ENCODE assay signal across 8 cellular contexts in genomic region chr19:2059422-2060201, GRCh38. TPM values are rescaled to one million over a fixed set of nuclear protein-coding genes. Genes with fewer than 3 reads are reported as not detected.
A peak's percentile ranks its signal among the peaks of the same experiment; 100 is the strongest.
DNase-seq lines count a peak whose midpoint lies in the region; ATAC-seq, FAIRE-seq and TF ChIP-seq lines count a peak whose summit lies in the region.

No MANE protein-coding gene starts in this region.

- H3K4me1 Mint-ChIP-seq in stimulated activated memory B cell treated with anti-CD40 and anti-IgM and Interleukin-4, amounts not matched to agents 10 μg/mL and 1 μg/mL and 100 μg/mL, for 72 hours: peaks cover 72% of the 10 kb centered on the region

- dilution Hi-C loops in keratinocyte (cut with MboI; ENCODE audit: extremely low pct_ligation_motif_present, low sequenced_read_pairs): no loop called here

- SMC1A ChIA-PET in GM12878 (lab: Charles Lee; ENCODE audit: uncharacterized antibody, unreplicated experiment): no interaction called here

- H3K9me1 ChIP-seq in keratinocyte (ENCODE audit: control insufficient read depth, extremely low read depth, insufficient read depth, low read length): no peaks in the 10 kb centered on the region

- no peak for TF ChIP-seq RAD21 in GM12878 (IDR thresholded peaks at IDR 0.05; ENCODE audit: insufficient read depth, low read depth, low read length)

- no peak for TF ChIP-seq POLR2A in GM12878 (IDR thresholded peaks at IDR 0.05; ENCODE audit: low read depth, low read length)

- in situ Hi-C loops in GM12878 (cut with MboI): no loop called here

- DNase-seq in ELR (ENCODE audit: low read depth) (peak; percentile 72), NCI-H510A (lab: John Stamatoyannopoulos, UW) (peak; percentile 47), GM12878 (ENCODE audit: low read depth, low spot score) (no peak), keratinocyte (ENCODE audit: low read depth, low spot score) (no peak)

- CTCF ChIA-PET in GM12878 (lab: Yijun Ruan, JAX): interaction anchor here (0.9 kb wide), 1 partner anchor 8 kb away, joined by 3 read pairs; no protein-coding TSS in a partner anchor

- peak overlapping the region; percentile 97; the same call in 1 of the 2 replicates for H3K9ac ChIP-seq in GM12878 (ENCODE audit: control insufficient read depth, insufficient read depth, low read length)
- H3K9ac ChIP-seq in keratinocyte (ENCODE audit: control insufficient read depth, extremely low read depth, insufficient read depth, low read length): peak overlapping the region; percentile 77

- H3K27me3 ChIP-seq in GM12878 (replicated peaks in 1 of 2; ENCODE audit: control insufficient read depth in 2 of 2, insufficient read depth in 2 of 2, low read length in 1 of 2): no peaks in the 10 kb centered on the region
- no peaks in the 10 kb centered on the region for H3K27me3 ChIP-seq in keratinocyte (ENCODE audit: control insufficient read depth, extremely low read depth, insufficient read depth, low read length)

- no TSS peak for BruUV-seq in GM12878 (replicated peaks; lab: Mats Ljungman, UMichigan)

- TF ChIP-seq EP300 in GM12878 (IDR thresholded peaks at IDR 0.05; ENCODE audit: borderline replicate concordance in 1 of 2, control insufficient read depth in 1 of 2, low read depth in 2 of 2, low read length in 2 of 2): no peak

- peak overlapping the region; percentile 93 for H3K27ac Mint-ChIP-seq in stimulated activated memory B cell treated with anti-CD40 and anti-IgM and Interleukin-4, amounts not matched to agents 10 μg/mL and 1 μg/mL and 100 μg/mL, for 72 hours

- TF ChIP-seq CTCF in GM12878 (IDR thresholded peaks at IDR 0.05 in 2 of 3, conservative IDR thresholded peaks at IDR 0.05 in 1 of 3; ENCODE audit: control insufficient read depth in 2 of 3, extremely low read depth in 1 of 3, insufficient read depth in 1 of 3, low read depth in 3 of 3, low read length in 3 of 3): no peak
- no peak for TF ChIP-seq CTCF in keratinocyte (optimal IDR thresholded peaks at IDR 0.05 in 1 of 3, IDR thresholded peaks at IDR 0.05 in 1 of 3, conservative IDR thresholded peaks at IDR 0.05 in 1 of 3; ENCODE audit: extremely low read depth in 1 of 3, insufficient read depth in 2 of 3, low read length in 3 of 3)

- peak; percentile 3; the same call in 1 of the 3 replicates for ATAC-seq in GM12878
- no peak for ATAC-seq in stimulated activated memory B cell treated with anti-CD40 and anti-IgM and Interleukin-4, amounts not matched to agents 10 μg/mL and 1 μg/mL and 100 μg/mL, for 72 hours
- no peak for ATAC-seq in GM18511 (IDR thresholded peaks at IDR 0.05; ENCODE audit: unreplicated experiment)
- ATAC-seq in GM18858 (IDR thresholded peaks at IDR 0.05; ENCODE audit: unreplicated experiment): no peak
- ATAC-seq in GM18909 (IDR thresholded peaks at IDR 0.05; ENCODE audit: poor library complexity, unreplicated experiment): no peak

- H2AFZ ChIP-seq in GM12878 (ENCODE audit: control insufficient read depth, low read depth, low read length) (no peak overlapping the region), keratinocyte (ENCODE audit: control insufficient read depth, low read length) (peak overlapping the region; percentile 58)

- H4K20me1 ChIP-seq in GM12878 (ENCODE audit: control insufficient read depth, insufficient read depth) (no peaks in the 10 kb centered on the region), keratinocyte (ENCODE audit: control insufficient read depth, extremely low read depth, insufficient read depth, low read length) (no peaks in the 10 kb centered on the region)

- no peaks in the 10 kb centered on the region for H3K36me3 Mint-ChIP-seq in stimulated activated memory B cell treated with anti-CD40 and anti-IgM and Interleukin-4, amounts not matched to agents 10 μg/mL and 1 μg/mL and 100 μg/mL, for 72 hours

- no peaks in the 10 kb centered on the region for H3K9me3 ChIP-seq in GM12878 (replicated peaks; ENCODE audit: control insufficient read depth, insufficient read depth, low read length)
- H3K9me3 ChIP-seq in keratinocyte (ENCODE audit: control insufficient read depth, low read depth, low read length): no peaks in the 10 kb centered on the region

- H3K27ac ChIP-seq in GM12878 (ENCODE audit: control insufficient read depth, insufficient read depth): peak overlapping the region; percentile 98
- peak overlapping the region; percentile 95 for H3K27ac ChIP-seq in keratinocyte (ENCODE audit: control insufficient read depth, insufficient read depth, low read length)

- H3K79me2 ChIP-seq in GM12878 (ENCODE audit: control insufficient read depth, insufficient read depth, low read length) (peaks cover 17% of the 10 kb centered on the region), keratinocyte (ENCODE audit: control insufficient read depth, insufficient read depth, low read length) (no peaks in the 10 kb centered on the region)

- H3K4me1 ChIP-seq in GM12878 (ENCODE audit: control insufficient read depth, insufficient read depth, low read length) (peaks cover 39% of the 10 kb centered on the region), keratinocyte (ENCODE audit: control insufficient read depth, extremely low read depth, insufficient read depth, low read length) (peaks cover 54% of the 10 kb centered on the region)

- H3K4me3 Mint-ChIP-seq in stimulated activated memory B cell treated with anti-CD40 and anti-IgM and Interleukin-4, amounts not matched to agents 10 μg/mL and 1 μg/mL and 100 μg/mL, for 72 hours: peak overlapping the region; percentile 90

- FAIRE-seq in GM12878 (lab: Jason Lieb, UNC): no peak
- no peak for FAIRE-seq in keratinocyte (lab: Jason Lieb, UNC)

- POLR2A ChIA-PET in GM12878 (lab: Charles Lee): interaction anchor here (0.7 to 1.6 kb wide), 7 partner anchors 8 to 33 kb away, joined by 3 to 13 read pairs (median 7); no protein-coding TSS in a partner anchor

- H3K4me2 ChIP-seq in GM12878 (ENCODE audit: control insufficient read depth, insufficient read depth) (peak overlapping the region; percentile 99), keratinocyte (ENCODE audit: control insufficient read depth, extremely low read depth, insufficient read depth, low read depth, low read length) (peak overlapping the region; percentile 64)

- WGBS in GM12878 (ENCODE audit: insufficient coverage, insufficient replicate concordance, low lambda C conversion rate, missing lambda C conversion rate): 72% methylated on average over 22 of the region's 24 CpGs

- no peaks in the 10 kb centered on the region for H3K9me3 Mint-ChIP-seq in stimulated activated memory B cell treated with anti-CD40 and anti-IgM and Interleukin-4, amounts not matched to agents 10 μg/mL and 1 μg/mL and 100 μg/mL, for 72 hours

- intact Hi-C loops in GM12878 (cut with micrococcal nuclease; ENCODE audit: unreplicated experiment): loop anchor here (5.0 kb wide), 1 partner anchor 42 kb away; the partner anchor contains the start of gene BTBD2

- RAD21 ChIA-PET in GM12878 (lab: Charles Lee; ENCODE audit: unreplicated experiment): interaction anchor here (1.2 kb wide), 2 partner anchors 8 to 17 kb away, joined by 4 read pairs; no protein-coding TSS in a partner anchor

- H3K36me3 ChIP-seq in GM12878 (ENCODE audit: control insufficient read depth in 2 of 2, insufficient read depth in 2 of 2, low read length in 1 of 2) (no peaks in the 10 kb centered on the region), keratinocyte (ENCODE audit: control insufficient read depth in 2 of 2, extremely low read depth in 1 of 2, insufficient read depth in 2 of 2, low read length in 2 of 2) (no peaks in the 10 kb centered on the region)

- H3K4me3 ChIP-seq in GM12878 (peak overlapping the region; percentile 88), keratinocyte (ENCODE audit: control insufficient read depth in 2 of 3, extremely low read depth in 1 of 3, insufficient read depth in 2 of 3, low read depth in 1 of 3, low read length in 3 of 3) (peak overlapping the region in 1 of 3 experiments; percentile 2)

- no peaks in the 10 kb centered on the region for H3K27me3 Mint-ChIP-seq in stimulated activated memory B cell treated with anti-CD40 and anti-IgM and Interleukin-4, amounts not matched to agents 10 μg/mL and 1 μg/mL and 100 μg/mL, for 72 hours

RNA-seq across cellular contexts. Expression of gene MKNK2, which starts 8.6 kb away (rescaled TPM):
- total RNA-seq in GM12878 (2013; cell fraction: nucleolus; rRNA removed): 200 and 243 TPM in 2 replicates
- total RNA-seq in GM12878 (2014; rRNA removed) (159 and 168 TPM in 2 replicates), GM12878 (2014; rRNA removed; fragmentation: Illumina TruSeq; extraction: Trizol) (70.3 and 77.9 TPM in 2 replicates), GM12878 (2021) (365 and 378 TPM in 2 replicates)
- polyA plus RNA-seq in GM12878 (2011; ENCODE audit: low read depth): 99.4 TPM
- polyA plus RNA-seq in GM12878 (2011; rRNA removed) (113 and 223 TPM in 2 replicates), GM12878 (2014; fragmentation: Illumina TruSeq; extraction: Trizol) (29.6 and 61.9 TPM in 2 replicates), GM12878 (2014; fragmentation: Nextera tagmentation; extraction: Ambion mirVana) (10 to 100 TPM in 1 of 2 experiments, 1 to 10 TPM in 1; 9.6 to 17.6 TPM), GM12878 (2014; rRNA removed) (195 and 218 TPM in 2 replicates), GM12878 (2016; fragmentation: Nextera tagmentation; extraction: Ambion mirVana) (10 to 100 TPM; 38.3 to 53.3 TPM), keratinocyte (64.0 to 113 TPM (median 88.3 TPM) in 3 replicates)
- 264 and 354 TPM in 2 replicates for polyA plus RNA-seq in GM12878 (2011; cell fraction: cytosol; rRNA removed)
- polyA plus RNA-seq in GM12878 (2011; cell fraction: nucleus; rRNA removed): 566 and 615 TPM in 2 replicates
- polyA plus RNA-seq in GM12878 (2012): 257 and 345 TPM in 2 replicates
- polyA minus RNA-seq in GM12878 (2011; rRNA and poly(A)+ RNA removed): 188 and 408 TPM in 2 replicates
- polyA minus RNA-seq in GM12878 (2011; cell fraction: cytosol; rRNA and poly(A)+ RNA removed): 223 and 291 TPM in 2 replicates
- 114 and 130 TPM in 2 replicates for polyA minus RNA-seq in GM12878 (2011; cell fraction: nucleus; rRNA and poly(A)+ RNA removed)
- 155 TPM for polyA plus RNA-seq in keratinocyte (2011; ENCODE audit: low read depth)
- polyA plus RNA-seq in keratinocyte (2011; cell fraction: cytosol; rRNA removed): 54.2 and 95.8 TPM in 2 replicates
- 87.3 and 99.2 TPM in 2 replicates for polyA plus RNA-seq in keratinocyte (2011; cell fraction: nucleus; rRNA removed)
- 101 and 231 TPM in 2 replicates for polyA plus RNA-seq in keratinocyte (2012; ENCODE audit: low replicate concordance)
- 111 to 139 TPM (median 130 TPM) in 3 replicates for polyA minus RNA-seq in keratinocyte
- polyA minus RNA-seq in keratinocyte (2011; cell fraction: cytosol; rRNA and poly(A)+ RNA removed): 391 TPM
- polyA minus RNA-seq in keratinocyte (2011; cell fraction: nucleus; rRNA and poly(A)+ RNA removed): 86.2 and 87.5 TPM in 2 replicates

RNA-seq across cellular contexts. Expression of gene MOB3A, which starts 36.5 kb away (rescaled TPM):
- 153 and 159 TPM in 2 replicates for total RNA-seq in GM12878 (2013; cell fraction: nucleolus; rRNA removed)
- 56.6 and 69.6 TPM in 2 replicates for total RNA-seq in GM12878 (2014; rRNA removed)
- total RNA-seq in GM12878 (2014; rRNA removed; fragmentation: Illumina TruSeq; extraction: Trizol): 32.7 and 40.5 TPM in 2 replicates
- 176 and 181 TPM in 2 replicates for total RNA-seq in GM12878 (2021)
- 73.8 TPM for polyA plus RNA-seq in GM12878 (2011; ENCODE audit: low read depth)
- polyA plus RNA-seq in GM12878 (2011; rRNA removed): 71.7 and 229 TPM in 2 replicates
- 315 and 350 TPM in 2 replicates for polyA plus RNA-seq in GM12878 (2011; cell fraction: cytosol; rRNA removed)
- 137 and 163 TPM in 2 replicates for polyA plus RNA-seq in GM12878 (2011; cell fraction: nucleus; rRNA removed)
- polyA plus RNA-seq in GM12878 (2012): 168 TPM in 2 replicates
- polyA plus RNA-seq in GM12878 (2014; fragmentation: Illumina TruSeq; extraction: Trizol): 54.2 and 82.9 TPM in 2 replicates
- polyA plus RNA-seq in GM12878 (2014; fragmentation: Nextera tagmentation; extraction: Ambion mirVana): 10 to 100 TPM in 1 of 2 experiments, 1 to 10 TPM in 1; 7.5 to 10.9 TPM
- 123 and 147 TPM in 2 replicates for polyA plus RNA-seq in GM12878 (2014; rRNA removed)
- polyA plus RNA-seq in GM12878 (2016; fragmentation: Nextera tagmentation; extraction: Ambion mirVana): 10 to 100 TPM; 79.3 to 79.5 TPM
- polyA minus RNA-seq in GM12878 (2011; rRNA and poly(A)+ RNA removed): 236 and 392 TPM in 2 replicates
- 239 TPM in 2 replicates for polyA minus RNA-seq in GM12878 (2011; cell fraction: cytosol; rRNA and poly(A)+ RNA removed)
- 54.2 and 86.9 TPM in 2 replicates for polyA minus RNA-seq in GM12878 (2011; cell fraction: nucleus; rRNA and poly(A)+ RNA removed)
- polyA plus RNA-seq in keratinocyte: 24.1 to 61.8 TPM (median 34.2 TPM) in 3 replicates
- polyA plus RNA-seq in keratinocyte (2011; ENCODE audit: low read depth): 8.6 TPM
- polyA plus RNA-seq in keratinocyte (2011; cell fraction: cytosol; rRNA removed): 35.7 and 45.2 TPM in 2 replicates
- 44.3 and 61.8 TPM in 2 replicates for polyA plus RNA-seq in keratinocyte (2011; cell fraction: nucleus; rRNA removed)
- polyA plus RNA-seq in keratinocyte (2012; ENCODE audit: low replicate concordance): 20.9 and 52.4 TPM in 2 replicates
- polyA minus RNA-seq in keratinocyte: 57.5 to 202 TPM (median 64.4 TPM) in 3 replicates
- polyA minus RNA-seq in keratinocyte (2011; cell fraction: cytosol; rRNA and poly(A)+ RNA removed): 125 TPM
- polyA minus RNA-seq in keratinocyte (2011; cell fraction: nucleus; rRNA and poly(A)+ RNA removed): 30.7 and 47.2 TPM in 2 replicates

RNA-seq across cellular contexts. Expression of gene IZUMO4, which starts 37.1 kb away (rescaled TPM):
- total RNA-seq in GM12878 (2013; cell fraction: nucleolus; rRNA removed): 35.1 and 37.8 TPM in 2 replicates
- total RNA-seq in GM12878 (2014; rRNA removed) (20.7 and 22.3 TPM in 2 replicates), GM12878 (2014; rRNA removed; fragmentation: Illumina TruSeq; extraction: Trizol) (7.2 and 7.6 TPM in 2 replicates), GM12878 (2021) (12.0 and 14.6 TPM in 2 replicates)
- polyA plus RNA-seq in GM12878 (2011; ENCODE audit: low read depth): 16.5 TPM
- polyA plus RNA-seq in GM12878 (2011; rRNA removed) (14.2 and 22.9 TPM in 2 replicates), GM12878 (2014; fragmentation: Illumina TruSeq; extraction: Trizol) (3.8 and 7.3 TPM in 2 replicates), GM12878 (2014; fragmentation: Nextera tagmentation; extraction: Ambion mirVana) (1 to 10 TPM in 1 of 2 experiments, under 1 TPM in 1; 0.53 to 1.9 TPM), GM12878 (2014; rRNA removed) (27.1 and 30.3 TPM in 2 replicates), GM12878 (2016; fragmentation: Nextera tagmentation; extraction: Ambion mirVana) (1 to 10 TPM; 5.5 to 6.9 TPM), keratinocyte (6.0 to 14.9 TPM (median 6.7 TPM) in 3 replicates)
- 23.3 and 39.9 TPM in 2 replicates for polyA plus RNA-seq in GM12878 (2011; cell fraction: cytosol; rRNA removed)
- polyA plus RNA-seq in GM12878 (2011; cell fraction: nucleus; rRNA removed): 285 and 407 TPM in 2 replicates
- polyA plus RNA-seq in GM12878 (2012): 52.8 and 57.2 TPM in 2 replicates
- polyA minus RNA-seq in GM12878 (2011; rRNA and poly(A)+ RNA removed): 7.2 and 11.1 TPM in 2 replicates
- polyA minus RNA-seq in GM12878 (2011; cell fraction: cytosol; rRNA and poly(A)+ RNA removed): 4.0 and 5.9 TPM in 2 replicates
- 23.2 and 25.0 TPM in 2 replicates for polyA minus RNA-seq in GM12878 (2011; cell fraction: nucleus; rRNA and poly(A)+ RNA removed)
- 1.8 TPM for polyA plus RNA-seq in keratinocyte (2011; ENCODE audit: low read depth)
- polyA plus RNA-seq in keratinocyte (2011; cell fraction: cytosol; rRNA removed): 3.4 and 6.7 TPM in 2 replicates
- 23.2 and 33.2 TPM in 2 replicates for polyA plus RNA-seq in keratinocyte (2011; cell fraction: nucleus; rRNA removed)
- polyA plus RNA-seq in keratinocyte (2012; ENCODE audit: low replicate concordance): 6.3 and 7.6 TPM in 2 replicates
- 5.0 to 8.4 TPM (median 7.2 TPM) in 3 replicates for polyA minus RNA-seq in keratinocyte
- 3.5 TPM for polyA minus RNA-seq in keratinocyte (2011; cell fraction: cytosol; rRNA and poly(A)+ RNA removed)
- 1.6 and 3.3 TPM in 2 replicates for polyA minus RNA-seq in keratinocyte (2011; cell fraction: nucleus; rRNA and poly(A)+ RNA removed)

RNA-seq across cellular contexts. Expression of gene BTBD2, which starts 44.1 kb away (rescaled TPM):
- total RNA-seq in GM12878 (2013; cell fraction: nucleolus; rRNA removed): 28.6 and 36.5 TPM in 2 replicates
- total RNA-seq in GM12878 (2014; rRNA removed) (18.3 and 19.9 TPM in 2 replicates), GM12878 (2014; rRNA removed; fragmentation: Illumina TruSeq; extraction: Trizol) (8.2 and 10.6 TPM in 2 replicates), GM12878 (2021) (62.2 and 66.2 TPM in 2 replicates)
- 14.1 TPM for polyA plus RNA-seq in GM12878 (2011; ENCODE audit: low read depth)
- polyA plus RNA-seq in GM12878 (2011; rRNA removed) (8.8 and 18.6 TPM in 2 replicates), GM12878 (2014; fragmentation: Illumina TruSeq; extraction: Trizol) (3.2 and 10.1 TPM in 2 replicates), GM12878 (2014; fragmentation: Nextera tagmentation; extraction: Ambion mirVana) (under 1 TPM; 0.13 to 0.37 TPM), GM12878 (2014; rRNA removed) (45.4 and 50.9 TPM in 2 replicates), GM12878 (2016; fragmentation: Nextera tagmentation; extraction: Ambion mirVana) (1 to 10 TPM; 4.5 to 5.5 TPM), keratinocyte (19.2 to 24.7 TPM (median 22.3 TPM) in 3 replicates)
- polyA plus RNA-seq in GM12878 (2011; cell fraction: cytosol; rRNA removed): 17.6 and 23.3 TPM in 2 replicates
- 31.2 and 32.5 TPM in 2 replicates for polyA plus RNA-seq in GM12878 (2011; cell fraction: nucleus; rRNA removed)
- 56.8 and 72.7 TPM in 2 replicates for polyA plus RNA-seq in GM12878 (2012)
- polyA minus RNA-seq in GM12878 (2011; rRNA and poly(A)+ RNA removed): 7.7 and 16.5 TPM in 2 replicates
- 16.2 TPM in 2 replicates for polyA minus RNA-seq in GM12878 (2011; cell fraction: cytosol; rRNA and poly(A)+ RNA removed)
- polyA minus RNA-seq in GM12878 (2011; cell fraction: nucleus; rRNA and poly(A)+ RNA removed): 5.9 and 13.0 TPM in 2 replicates
- 8.6 TPM for polyA plus RNA-seq in keratinocyte (2011; ENCODE audit: low read depth)
- polyA plus RNA-seq in keratinocyte (2011; cell fraction: cytosol; rRNA removed): 11.0 and 32.9 TPM in 2 replicates
- polyA plus RNA-seq in keratinocyte (2011; cell fraction: nucleus; rRNA removed): 14.9 and 23.3 TPM in 2 replicates
- 25.2 and 57.3 TPM in 2 replicates for polyA plus RNA-seq in keratinocyte (2012; ENCODE audit: low replicate concordance)
- polyA minus RNA-seq in keratinocyte: 17.0 to 54.3 TPM (median 18.8 TPM) in 3 replicates
- 68.1 TPM for polyA minus RNA-seq in keratinocyte (2011; cell fraction: cytosol; rRNA and poly(A)+ RNA removed)
- polyA minus RNA-seq in keratinocyte (2011; cell fraction: nucleus; rRNA and poly(A)+ RNA removed): 18.3 and 19.4 TPM in 2 replicates

Comparison
In these comparisons a context has a peak if more than half of its experiments do, and no peak if none do; other contexts are left out.
1. DNase-seq: peak in ELR (single experiment) and NCI-H510A (single experiment); none in GM12878 (single experiment) and keratinocyte (single experiment).